In the genomic region with DNA sequence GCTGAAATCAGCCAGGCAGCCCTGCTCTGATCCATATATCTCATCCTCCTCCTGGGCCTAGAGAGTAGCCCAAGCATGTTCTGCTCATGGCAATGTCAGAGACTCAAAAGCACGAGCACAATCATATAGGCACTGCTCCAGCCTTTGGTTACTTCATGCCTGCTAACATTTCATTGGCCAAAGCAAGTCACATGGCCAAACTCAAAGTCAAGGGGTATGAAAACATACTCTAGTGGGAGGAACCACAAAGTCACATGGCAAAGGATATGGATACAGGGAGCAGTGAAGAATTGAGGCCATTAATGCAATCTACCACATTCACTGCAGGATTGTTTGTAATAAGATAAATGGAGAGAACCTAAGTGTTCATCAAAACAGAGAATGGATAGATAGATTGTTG, we compare ENCODE assay signal across 29 cellular contexts.
"Had no signal": no experiment of that assay in that cellular context is flagged by ENCODE, and none has a peak within 500 bp of the region (broad histone marks: within the 10 kb centered on the region; RNA-seq: fewer than 3 reads in every experiment).

No MANE protein-coding gene starts in this region.

- H3K27me3 ChIP-seq: left lung, neutrophil, ovary, uterus had no signal

- H3K4me1 ChIP-seq: left lung, lower lobe of right lung, psoas muscle, uterus had no signal

- H3K27me3 Mint-ChIP-seq: dendritic cell treated with granulocyte-macrophage colony-stimulating factor and Interleukin-4, amounts not matched to agents 40 ng/mL and 50 ng/mL, for 4 days; type B pancreatic cell had no signal

- FAIRE-seq: bronchial epithelial cell had no signal

- H3K27ac ChIP-seq: left lung, lower lobe of right lung, neutrophil, ovary, psoas muscle, uterus had no signal

- H3K4me3 Mint-ChIP-seq: activated CD4-positive, alpha-beta memory T cell treated with anti-CD3 and anti-CD28 coated beads, Interleukin-2, amount 10 ng/mL, durations not matched to agents 7 days and 5 days; activated CD4-positive, alpha-beta T cell treated with anti-CD3 and anti-CD28 coated beads, Interleukin-2, amount 10 ng/mL, durations not matched to agents 7 days and 5 days; activated naive CD4-positive, alpha-beta T cell treated with anti-CD3 and anti-CD28 coated beads, Interleukin-2, amount 50 U/mL, for 24 hours; activated T-cell treated with anti-CD3 and anti-CD28 coated beads, Interleukin-2, amount 50 U/mL, for 4 hours; activated T-helper 17 cell treated with anti-CD3 and anti-CD28 coated beads, Interleukin-2, amount 50 U/mL, for 72 hours; central memory CD8-positive, alpha-beta T cell; dendritic cell treated with granulocyte-macrophage colony-stimulating factor and Interleukin-4, amounts not matched to agents 40 ng/mL and 50 ng/mL, for 4 days; endodermal cell; nephron progenitor cell; stimulated activated memory B cell treated with anti-CD40 and anti-IgM and Interleukin-4, amounts not matched to agents 10 μg/mL and 1 μg/mL and 100 μg/mL, for 72 hours; stimulated activated naive CD8-positive, alpha-beta T cell treated with anti-CD3 and anti-CD28 coated beads, Interleukin-15, amount 100 ng/mL, for 72 hours; type B pancreatic cell had no signal

- H3K9me3 ChIP-seq: left lung, lower lobe of right lung, mucosa of descending colon, neutrophil, ovary, psoas muscle, uterus had no signal

- H3K36me3 ChIP-seq: left lung, lower lobe of right lung, neutrophil, ovary, uterus had no signal

- H3K4me3 ChIP-seq: left lung, lower lobe of right lung, mucosa of descending colon, ovary, psoas muscle, smooth muscle cell, uterus had no signal

- DNase-seq: activated CD4-positive, alpha-beta memory T cell treated with anti-CD3 and anti-CD28 coated beads, Interleukin-2, amount 10 ng/mL, durations not matched to agents 7 days and 5 days; activated CD4-positive, alpha-beta T cell treated with anti-CD3 and anti-CD28 coated beads, Interleukin-2, amount 10 ng/mL, durations not matched to agents 7 days and 5 days; activated CD4-positive, CD25-positive, alpha-beta regulatory T cell treated with anti-CD3 and anti-CD28 coated beads, Interleukin-2, amount 50 U/mL, for 72 hours; activated T-cell treated with anti-CD3 and anti-CD28 coated beads, Interleukin-2, amount 50 U/mL, for 4 hours; endodermal cell; foreskin fibroblast; left lung; lower lobe of right lung; mesenchymal stem cell; mucosa of descending colon; nephron progenitor cell; ovary; psoas muscle; stimulated activated CD4-positive, alpha-beta T cell treated with anti-CD3 and anti-CD28 coated beads, Interleukin-1b, Interleukin-23, amount 100 ng/mL, for 48 hours; stimulated activated CD4-positive, alpha-beta T cell treated with anti-CD3 and anti-CD28 coated beads, Interleukin-4, amount 100 ng/mL, for 4 hours; stimulated activated CD8-positive, alpha-beta memory T cell treated with anti-CD3 and anti-CD28 coated beads, Interleukin-4, amount 100 ng/mL, for 48 hours; stimulated activated naive CD8-positive, alpha-beta T cell treated with anti-CD3 and anti-CD28 coated beads, Interleukin-15, amount 100 ng/mL, for 72 hours; substantia nigra; uterus had no signal

- ATAC-seq: activated T-cell treated with anti-CD3 and anti-CD28 coated beads, Interleukin-2, amount 50 U/mL, for 4 hours; activated T-helper 17 cell treated with anti-CD3 and anti-CD28 coated beads, Interleukin-2, amount 50 U/mL, for 72 hours; esophagus mucosa; left lung; lower lobe of right lung; mucosa of descending colon; psoas muscle; stimulated activated memory B cell treated with anti-CD40 and anti-IgM and Interleukin-4, amounts not matched to agents 10 μg/mL and 1 μg/mL and 100 μg/mL, for 72 hours; stimulated activated naive CD8-positive, alpha-beta T cell treated with anti-CD3 and anti-CD28 coated beads, Interleukin-15, amount 100 ng/mL, for 72 hours had no signal

- H3K4me1 Mint-ChIP-seq: activated CD4-positive, alpha-beta memory T cell treated with anti-CD3 and anti-CD28 coated beads, Interleukin-2, amount 10 ng/mL, durations not matched to agents 7 days and 5 days; activated CD4-positive, alpha-beta T cell treated with anti-CD3 and anti-CD28 coated beads, Interleukin-2, amount 10 ng/mL, durations not matched to agents 7 days and 5 days; activated naive CD4-positive, alpha-beta T cell treated with anti-CD3 and anti-CD28 coated beads, Interleukin-2, amount 50 U/mL, for 24 hours; activated T-helper 17 cell treated with anti-CD3 and anti-CD28 coated beads, Interleukin-2, amount 50 U/mL, for 72 hours; central memory CD8-positive, alpha-beta T cell; stimulated activated memory B cell treated with anti-CD40 and anti-IgM and Interleukin-4, amounts not matched to agents 10 μg/mL and 1 μg/mL and 100 μg/mL, for 72 hours; stimulated activated naive CD8-positive, alpha-beta T cell treated with anti-CD3 and anti-CD28 coated beads, Interleukin-15, amount 100 ng/mL, for 72 hours had no signal

- H3K27ac Mint-ChIP-seq: activated CD4-positive, alpha-beta memory T cell treated with anti-CD3 and anti-CD28 coated beads, Interleukin-2, amount 10 ng/mL, durations not matched to agents 7 days and 5 days; activated CD4-positive, alpha-beta T cell treated with anti-CD3 and anti-CD28 coated beads, Interleukin-2, amount 10 ng/mL, durations not matched to agents 7 days and 5 days; activated naive CD4-positive, alpha-beta T cell treated with anti-CD3 and anti-CD28 coated beads, Interleukin-2, amount 50 U/mL, for 24 hours; activated T-helper 17 cell treated with anti-CD3 and anti-CD28 coated beads, Interleukin-2, amount 50 U/mL, for 72 hours; dendritic cell treated with granulocyte-macrophage colony-stimulating factor and Interleukin-4, amounts not matched to agents 40 ng/mL and 50 ng/mL, for 4 days; endodermal cell; nephron progenitor cell; stimulated activated memory B cell treated with anti-CD40 and anti-IgM and Interleukin-4, amounts not matched to agents 10 μg/mL and 1 μg/mL and 100 μg/mL, for 72 hours; stimulated activated naive CD8-positive, alpha-beta T cell treated with anti-CD3 and anti-CD28 coated beads, Interleukin-15, amount 100 ng/mL, for 72 hours; type B pancreatic cell had no signal

- H3K36me3 Mint-ChIP-seq: activated naive CD4-positive, alpha-beta T cell treated with anti-CD3 and anti-CD28 coated beads, Interleukin-2, amount 50 U/mL, for 24 hours; stimulated activated memory B cell treated with anti-CD40 and anti-IgM and Interleukin-4, amounts not matched to agents 10 μg/mL and 1 μg/mL and 100 μg/mL, for 72 hours; type B pancreatic cell had no signal

- H3K9me3 Mint-ChIP-seq: activated CD4-positive, alpha-beta memory T cell treated with anti-CD3 and anti-CD28 coated beads, Interleukin-2, amount 10 ng/mL, durations not matched to agents 7 days and 5 days; activated CD4-positive, alpha-beta T cell treated with anti-CD3 and anti-CD28 coated beads, Interleukin-2, amount 10 ng/mL, durations not matched to agents 7 days and 5 days; activated naive CD4-positive, alpha-beta T cell treated with anti-CD3 and anti-CD28 coated beads, Interleukin-2, amount 50 U/mL, for 24 hours; activated T-cell treated with anti-CD3 and anti-CD28 coated beads, Interleukin-2, amount 50 U/mL, for 4 hours; activated T-helper 17 cell treated with anti-CD3 and anti-CD28 coated beads, Interleukin-2, amount 50 U/mL, for 72 hours; central memory CD8-positive, alpha-beta T cell; dendritic cell treated with granulocyte-macrophage colony-stimulating factor and Interleukin-4, amounts not matched to agents 40 ng/mL and 50 ng/mL, for 4 days; endodermal cell; nephron progenitor cell; stimulated activated memory B cell treated with anti-CD40 and anti-IgM and Interleukin-4, amounts not matched to agents 10 μg/mL and 1 μg/mL and 100 μg/mL, for 72 hours; stimulated activated naive CD8-positive, alpha-beta T cell treated with anti-CD3 and anti-CD28 coated beads, Interleukin-15, amount 100 ng/mL, for 72 hours; type B pancreatic cell had no signal
